Comparison of ENCODE assay signal across 15 cellular contexts in the genomic region with DNA sequence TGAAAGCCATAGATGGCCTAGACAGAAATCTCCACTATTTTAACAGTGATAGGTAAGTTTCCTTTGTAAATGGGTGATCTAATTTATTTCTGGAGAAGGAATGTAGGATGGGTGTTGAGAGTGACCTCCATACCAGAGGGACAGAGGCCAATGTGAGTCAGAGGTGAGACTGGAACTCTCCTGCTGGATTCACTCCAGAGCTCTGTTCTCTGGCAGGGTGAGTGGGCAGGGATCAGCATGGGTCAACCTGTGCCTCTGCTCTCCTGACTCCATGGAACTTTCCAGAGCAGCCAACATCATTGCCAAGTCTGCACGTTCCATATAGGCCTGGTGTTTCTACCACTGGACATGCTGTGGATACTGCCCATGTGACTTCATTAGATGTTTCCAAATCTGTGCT. TPM values are rescaled to one million over a fixed set of nuclear protein-coding genes. Genes with fewer than 3 reads are reported as not detected.
"Had no signal": no experiment of that assay in that cellular context is flagged by ENCODE, and none has a peak within 500 bp of the region (broad histone marks: within the 10 kb centered on the region; RNA-seq: fewer than 3 reads in every experiment).

No MANE protein-coding gene starts in this region.

- DNase-seq: activated CD4-positive, alpha-beta T cell treated with anti-CD3 and anti-CD28 coated beads, Interleukin-2, amount 50 U/mL, for 1 hour; activated naive CD4-positive, alpha-beta T cell treated with anti-CD3 and anti-CD28 coated beads, Interleukin-2, amount 10 ng/mL, durations not matched to agents 7 days and 5 days; activated T-cell treated with anti-CD3 and anti-CD28 coated beads for 4 hours; cortex of kidney; effector memory CD4-positive, alpha-beta T cell; glutamatergic neuron; left colon; mesenchymal stem cell; nephron progenitor cell; tibial artery; uterus had no signal

- H3K36me3 ChIP-seq: uterus had no signal

- H3K9ac ChIP-seq: parathyroid adenoma had no signal

- H3K27ac ChIP-seq: parathyroid adenoma, tibial artery, uterus had no signal

- H3K9me3 ChIP-seq: tibial artery, uterus had no signal

- ATAC-seq: left colon; stimulated activated effector memory CD8-positive, alpha-beta T cell treated with anti-CD3 and anti-CD28 coated beads, Interleukin-12 subunit alpha, Interleukin-12 subunit beta, amount 100 ng/mL, for 72 hours had no signal

- H3K27me3 ChIP-seq: tibial artery, uterus had no signal

- FAIRE-seq: TTC549 had no signal

- H3K4me1 ChIP-seq: parathyroid adenoma, tibial artery, uterus had no signal

- H3K4me3 ChIP-seq: tibial artery, uterus had no signal

RNA-seq across cellular contexts. Expression of gene AKR1C3, which starts 11.4 kb away (rescaled TPM):
- total RNA-seq: activated CD8-positive, alpha-beta memory T cell treated with anti-CD3 and anti-CD28 coated beads for 36 hours had no signal
